Comparison of ENCODE assay signal across 13 cellular contexts in genomic region chr9:131954299-131954698, GRCh38.
DNase-seq lines count a peak whose midpoint lies in the region; ATAC-seq and TF ChIP-seq lines count a peak whose summit lies in the region.
"Had no signal": no experiment of that assay in that cellular context is flagged by ENCODE, and none has a peak within 500 bp of the region (broad histone marks: within the 10 kb centered on the region; RNA-seq: fewer than 3 reads in every experiment).

No MANE protein-coding gene starts in this region.

- H3K4me2 ChIP-seq in neural progenitor cell: no peak overlapping the region

- H3K4me3 ChIP-seq in brain microvascular endothelial cell (ENCODE audit: low read depth, low read length) (no peak overlapping the region), neural progenitor cell (no peak overlapping the region)
- H3K4me3 ChIP-seq: stomach had no signal

- peaks cover 7% of the 10 kb centered on the region for H3K4me1 ChIP-seq in neural progenitor cell

- DNase-seq in SIG-M5 treated with dmso at 0.1 percent for 504 hours (lab: John Stamatoyannopoulos, UW; ENCODE audit: unreplicated experiment): peak; percentile 12
- no peak for DNase-seq in SIG-M5 (lab: John Stamatoyannopoulos, UW)
- peak; percentile 2 to 10 for DNase-seq in Kasumi-1 (lab: John Stamatoyannopoulos, UW)
- DNase-seq in brain microvascular endothelial cell: no peak
- DNase-seq in neural progenitor cell (ENCODE audit: low spot score): peak; percentile 36
- no peak for DNase-seq in GM19240 (ENCODE audit: insufficient read length, low spot score)
- DNase-seq: activated T-cell treated with anti-CD3 and anti-CD28 coated beads, Interleukin-2, amount 50 U/mL, for 24 hours; HCEC 1CT; NCI-H2029; stomach had no signal

- in situ Hi-C loops in brain microvascular endothelial cell (cut with HindIII; ENCODE audit: low pct_ligation_motif_present, low sequenced_read_pairs): no loop called here

- H3K9me3 Mint-ChIP-seq in neural progenitor cell: no peaks in the 10 kb centered on the region
- H3K9me3 Mint-ChIP-seq: activated T-cell treated with anti-CD3 and anti-CD28 coated beads, Interleukin-2, amount 50 U/mL, for 24 hours; T-helper 1 cell treated with Interleukin-12 subunit alpha and Interleukin-12 subunit beta and Interleukin-4 antibody, amounts not matched to agents 30 μg/mL and 1 μg/mL, for 36 hours had no signal

- H2AFZ ChIP-seq in neural progenitor cell (replicated peaks): no peak overlapping the region

- no peaks in the 10 kb centered on the region for H3K27me3 Mint-ChIP-seq in neural progenitor cell (ENCODE audit: insufficient read depth, low read depth)
- H3K27me3 Mint-ChIP-seq: activated T-cell treated with anti-CD3 and anti-CD28 coated beads, Interleukin-2, amount 50 U/mL, for 24 hours had no signal

- H3K27ac Mint-ChIP-seq in neural progenitor cell: no peak overlapping the region
- H3K27ac Mint-ChIP-seq: activated T-cell treated with anti-CD3 and anti-CD28 coated beads, Interleukin-2, amount 50 U/mL, for 24 hours; T-helper 1 cell treated with Interleukin-12 subunit alpha and Interleukin-12 subunit beta and Interleukin-4 antibody, amounts not matched to agents 30 μg/mL and 1 μg/mL, for 36 hours had no signal

- H4K20me1 ChIP-seq in neural progenitor cell (ENCODE audit: low read depth): peaks cover 30% of the 10 kb centered on the region

- no peaks in the 10 kb centered on the region for H3K9me3 ChIP-seq in neural progenitor cell (ENCODE audit: low read depth)
- H3K9me3 ChIP-seq: stomach had no signal

- TF ChIP-seq CTCF in brain microvascular endothelial cell (IDR thresholded peaks at IDR 0.05; ENCODE audit: low read depth, low read length, missing control alignments): peak; percentile 48
- TF ChIP-seq CTCF in neural progenitor cell (IDR thresholded peaks at IDR 0.05): peak; percentile 58

- H3K36me3 ChIP-seq in brain microvascular endothelial cell (replicated peaks) (no peaks in the 10 kb centered on the region), neural progenitor cell (no peaks in the 10 kb centered on the region)

- H3K27me3 ChIP-seq in brain microvascular endothelial cell (replicated peaks) (no peaks in the 10 kb centered on the region), neural progenitor cell (no peaks in the 10 kb centered on the region)
- H3K27me3 ChIP-seq: stomach had no signal

- H3K36me3 Mint-ChIP-seq in neural progenitor cell: no peaks in the 10 kb centered on the region

- no peak overlapping the region for H3K9ac ChIP-seq in neural progenitor cell

- H3K27ac ChIP-seq in brain microvascular endothelial cell (no peak overlapping the region), neural progenitor cell (no peak overlapping the region)
- H3K27ac ChIP-seq: stomach had no signal

- no peak overlapping the region for H3K4me3 Mint-ChIP-seq in neural progenitor cell
- H3K4me3 Mint-ChIP-seq: activated T-cell treated with anti-CD3 and anti-CD28 coated beads, Interleukin-2, amount 50 U/mL, for 24 hours; T-helper 1 cell treated with Interleukin-12 subunit alpha and Interleukin-12 subunit beta and Interleukin-4 antibody, amounts not matched to agents 30 μg/mL and 1 μg/mL, for 36 hours had no signal

- no peaks in the 10 kb centered on the region for H3F3A ChIP-seq in neural progenitor cell (ENCODE audit: low read depth)

- peaks cover 6% of the 10 kb centered on the region for H3K4me1 Mint-ChIP-seq in neural progenitor cell

- ATAC-seq in GM18870 (IDR thresholded peaks at IDR 0.05; ENCODE audit: unreplicated experiment) (no peak), GM21723 (IDR thresholded peaks at IDR 0.05; ENCODE audit: unreplicated experiment) (no peak)

- H3K79me2 ChIP-seq in neural progenitor cell (ENCODE audit: low read depth): no peaks in the 10 kb centered on the region

Comparison
In these comparisons a context has a peak if more than half of its experiments do, and no peak if none do; other contexts are left out.
1. DNase-seq: peak in SIG-M5 treated with dmso at 0.1 percent for 504 hours (single experiment), Kasumi-1 (2 of 2) and neural progenitor cell (single experiment); none in SIG-M5 (single experiment), brain microvascular endothelial cell (single experiment) and GM19240 (single experiment).